In the genomic region with DNA sequence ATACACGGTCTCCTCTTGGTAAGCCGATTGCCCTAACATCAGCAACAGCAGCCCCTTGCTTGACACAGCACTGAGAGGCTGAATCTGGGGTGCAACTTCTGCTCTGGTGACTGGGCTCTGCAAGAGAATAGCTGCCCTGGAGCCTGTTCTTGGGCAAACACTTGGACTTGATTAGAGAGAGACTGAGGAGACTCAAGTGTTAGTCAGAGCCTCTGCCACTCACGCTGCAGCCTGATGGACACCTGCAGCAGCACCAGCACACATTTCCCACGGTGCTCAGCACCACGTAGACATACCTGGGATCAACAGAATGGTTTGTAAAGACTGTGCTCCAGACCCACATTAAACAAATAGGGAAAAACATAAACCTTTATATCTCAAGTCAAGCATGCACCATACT, we compare ENCODE assay signal across 23 cellular contexts.
"Had no signal": no experiment of that assay in that cellular context is flagged by ENCODE, and none has a peak within 500 bp of the region (broad histone marks: within the 10 kb centered on the region; RNA-seq: fewer than 3 reads in every experiment).

No MANE protein-coding gene starts in this region.

- H3K9ac ChIP-seq: parathyroid adenoma had no signal

- H3K79me2 ChIP-seq: parathyroid adenoma had no signal

- H3K9me3 ChIP-seq: esophagus squamous epithelium, heart left ventricle, prostate gland, right lobe of liver, testis, transverse colon had no signal

- H3K27ac Mint-ChIP-seq: naive thymus-derived CD4-positive, alpha-beta T cell; nephron progenitor cell; stimulated activated naive B cell treated with anti-CD40 and anti-IgM and Interleukin-4, amounts not matched to agents 10 μg/mL and 1 μg/mL and 100 μg/mL, for 72 hours had no signal

- H3K27ac ChIP-seq: dorsolateral prefrontal cortex, epithelial cell of prostate, esophagus squamous epithelium, heart left ventricle, parathyroid adenoma, prostate gland, right lobe of liver, testis, transverse colon had no signal

- ATAC-seq: heart left ventricle; left colon; naive thymus-derived CD4-positive, alpha-beta T cell; right lobe of liver; stimulated activated naive B cell treated with anti-CD40 and anti-IgM and Interleukin-4, amounts not matched to agents 10 μg/mL and 1 μg/mL and 100 μg/mL, for 72 hours; stimulated activated naive CD8-positive, alpha-beta T cell treated with anti-CD3 and anti-CD28 coated beads, Interleukin-15, amount 100 ng/mL, for 72 hours had no signal

- H3K9me3 Mint-ChIP-seq: central memory CD8-positive, alpha-beta T cell; nephron progenitor cell; stimulated activated naive B cell treated with anti-CD40 and anti-IgM and Interleukin-4, amounts not matched to agents 10 μg/mL and 1 μg/mL and 100 μg/mL, for 72 hours; stimulated activated naive CD8-positive, alpha-beta T cell treated with anti-CD3 and anti-CD28 coated beads, Interleukin-15, amount 100 ng/mL, for 72 hours had no signal

- H3K4me1 Mint-ChIP-seq: central memory CD8-positive, alpha-beta T cell; nephron progenitor cell; stimulated activated naive CD8-positive, alpha-beta T cell treated with anti-CD3 and anti-CD28 coated beads, Interleukin-15, amount 100 ng/mL, for 72 hours had no signal

- H3K4me1 ChIP-seq: esophagus squamous epithelium, parathyroid adenoma, prostate gland, transverse colon had no signal

- FAIRE-seq: endometrium, kidney, urothelium cell line had no signal

- H3K36me3 Mint-ChIP-seq: naive thymus-derived CD4-positive, alpha-beta T cell; stimulated activated naive B cell treated with anti-CD40 and anti-IgM and Interleukin-4, amounts not matched to agents 10 μg/mL and 1 μg/mL and 100 μg/mL, for 72 hours had no signal

- DNase-seq: cortex of kidney; dorsolateral prefrontal cortex; effector CD8-positive, alpha-beta T cell; esophagus squamous epithelium; foreskin fibroblast; heart left ventricle; hypothalamus; kidney; left colon; naive thymus-derived CD4-positive, alpha-beta T cell; nephron progenitor cell; right lobe of liver; stimulated activated CD4-positive, alpha-beta T cell treated with anti-CD3 and anti-CD28 coated beads, Interleukin-4, amount 100 ng/mL, for 24 hours; stimulated activated naive B cell treated with anti-CD40 and anti-IgM and Interleukin-4, amounts not matched to agents 10 μg/mL and 1 μg/mL and 100 μg/mL, for 72 hours; stimulated activated naive CD8-positive, alpha-beta T cell treated with anti-CD3 and anti-CD28 coated beads, Interleukin-15, amount 100 ng/mL, for 72 hours; testis; transverse colon had no signal

- H3K27me3 ChIP-seq: dorsolateral prefrontal cortex, heart left ventricle, right lobe of liver, testis, transverse colon had no signal

- H3K4me3 ChIP-seq: dorsolateral prefrontal cortex, esophagus squamous epithelium, heart left ventricle, prostate gland, right lobe of liver, testis, transverse colon had no signal

- H3K36me3 ChIP-seq: esophagus squamous epithelium, prostate gland, right lobe of liver, transverse colon had no signal

- H3K4me3 Mint-ChIP-seq: central memory CD8-positive, alpha-beta T cell; naive thymus-derived CD4-positive, alpha-beta T cell; nephron progenitor cell; stimulated activated naive B cell treated with anti-CD40 and anti-IgM and Interleukin-4, amounts not matched to agents 10 μg/mL and 1 μg/mL and 100 μg/mL, for 72 hours; stimulated activated naive CD8-positive, alpha-beta T cell treated with anti-CD3 and anti-CD28 coated beads, Interleukin-15, amount 100 ng/mL, for 72 hours had no signal

- H2AFZ ChIP-seq: parathyroid adenoma had no signal
